22 cellular contexts compared by ENCODE assay signal in the genomic region with DNA sequence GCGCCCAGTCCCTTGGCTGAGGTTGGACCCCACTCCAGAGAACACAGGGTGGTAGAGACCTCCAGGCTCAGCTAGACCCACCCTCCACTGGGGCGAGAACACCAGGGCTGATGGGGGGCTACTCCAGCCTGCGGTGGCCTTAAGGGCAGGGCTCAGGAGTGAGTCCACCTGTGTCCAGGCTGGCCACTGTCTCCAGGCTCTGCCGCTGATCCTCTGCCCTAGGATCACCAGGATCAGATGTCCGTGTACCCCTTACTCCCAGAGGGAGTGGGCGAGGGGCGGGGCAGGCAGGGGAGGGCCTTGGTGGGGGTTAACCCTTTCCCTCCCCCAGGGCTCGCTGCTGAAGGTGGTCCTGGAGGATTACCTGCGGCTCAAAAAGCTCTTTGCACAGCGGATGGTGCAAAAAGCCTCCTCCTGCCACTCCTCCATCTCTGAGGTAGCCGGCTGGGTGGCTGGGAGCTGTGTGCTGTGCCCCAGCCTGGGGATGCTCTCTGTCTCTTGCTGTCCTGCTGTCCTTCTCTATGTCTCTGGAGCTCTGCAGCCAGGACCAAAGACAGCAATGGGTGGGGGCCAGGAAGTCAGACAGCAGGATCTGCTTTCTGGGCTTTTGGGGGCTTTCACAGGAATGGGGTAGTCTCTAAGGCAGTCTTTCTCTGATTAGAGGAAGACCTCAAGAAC. TPM values are rescaled to one million over a fixed set of nuclear protein-coding genes. Genes with fewer than 3 reads are reported as not detected.
DNase-seq lines count a peak whose midpoint lies in the region; ATAC-seq, FAIRE-seq and TF ChIP-seq lines count a peak whose summit lies in the region.
"Had no signal": no experiment of that assay in that cellular context is flagged by ENCODE, and none has a peak within 500 bp of the region (broad histone marks: within the 10 kb centered on the region; RNA-seq: fewer than 3 reads in every experiment).

No MANE protein-coding gene starts in this region.

- peaks cover 3% of the 10 kb centered on the region for H3K27me3 Mint-ChIP-seq in mesothelial cell of epicardium (ENCODE audit: low read depth)
- H3K27me3 Mint-ChIP-seq: activated B cell treated with CpG ODN at 0.5 μM for 24 hours; dendritic cell treated with granulocyte-macrophage colony-stimulating factor and Interleukin-4, amounts not matched to agents 40 ng/mL and 50 ng/mL, for 4 days; stimulated activated naive CD8-positive, alpha-beta T cell treated with anti-CD3 and anti-CD28 coated beads, Interleukin-15, Interleukin-2, amounts not matched to agents 100 ng/mL and 50 ng/mL, for 24 hours had no signal

- TF ChIP-seq RAD21 in GM12878 (IDR thresholded peaks at IDR 0.05; ENCODE audit: insufficient read depth, low read depth, low read length): no peak

- SMC1A ChIA-PET in GM12878 (lab: Charles Lee; ENCODE audit: uncharacterized antibody, unreplicated experiment): interaction anchor here (1.2 to 2.4 kb wide), 5 partner anchors 33 to 493 kb away, joined by 4 to 9 read pairs (median 6); a partner anchor contains a TSS

- FAIRE-seq in GM12878 (lab: Jason Lieb, UNC): no peak
- FAIRE-seq: bronchial epithelial cell, RCC 7860 had no signal

- H3K4me1 ChIP-seq in GM12878 (ENCODE audit: control insufficient read depth, insufficient read depth, low read length): peaks cover 3% of the 10 kb centered on the region; the same call in 1 of the 2 replicates
- H3K4me1 ChIP-seq in upper lobe of right lung: no peaks in the 10 kb centered on the region

- H3K36me3 ChIP-seq in GM12878 (ENCODE audit: control insufficient read depth in 2 of 2, insufficient read depth in 2 of 2, low read length in 1 of 2) (peaks cover 0 to 19% of the 10 kb centered on the region in 2 experiments; a peak in 3 of 4 replicates), upper lobe of right lung (peaks cover 30% of the 10 kb centered on the region)

- 83% methylated on average over 11 of the region's 11 CpGs for WGBS in GM12878 (ENCODE audit: insufficient coverage, insufficient replicate concordance, low lambda C conversion rate, missing lambda C conversion rate)

- no peaks in the 10 kb centered on the region for H3K9me3 Mint-ChIP-seq in mesothelial cell of epicardium
- H3K9me3 Mint-ChIP-seq: activated B cell treated with CpG ODN at 0.5 μM for 24 hours; dendritic cell treated with granulocyte-macrophage colony-stimulating factor and Interleukin-4, amounts not matched to agents 40 ng/mL and 50 ng/mL, for 4 days; nephron; stimulated activated naive CD8-positive, alpha-beta T cell treated with anti-CD3 and anti-CD28 coated beads, Interleukin-15, Interleukin-2, amounts not matched to agents 100 ng/mL and 50 ng/mL, for 24 hours had no signal

- no peak overlapping the region for H3K4me2 ChIP-seq in GM12878 (ENCODE audit: control insufficient read depth, insufficient read depth)

- DNase-seq in Right ventricle myocardium superior (no peak), cardiac septum (ENCODE audit: low spot score) (no peak), GM12878 (ENCODE audit: low read depth, low spot score) (no peak), mesothelial cell of epicardium (ENCODE audit: low spot score in 2 of 2, unreplicated experiment in 2 of 2) (no peak), upper lobe of right lung (no peak), NCI-H146 (lab: John Stamatoyannopoulos, UW) (no peak)
- DNase-seq in central memory CD4-positive, alpha-beta T cell: no peak
- DNase-seq: activated B cell treated with CpG ODN at 0.5 μM for 24 hours; activated CD4-positive, alpha-beta T cell treated with anti-CD3 and anti-CD28 coated beads, Interleukin-2, amount 50 U/mL, for 48 hours; NCI-H446; NK-92 treated with Interleukin-12 subunit alpha and Interleukin-12 subunit beta, amount 100 ng/mL, for 24 hours; stimulated activated CD4-positive, alpha-beta T cell treated with anti-CD3 and anti-CD28 coated beads, Interleukin-4, amount 100 ng/mL, for 4 hours; T-helper 9 cell; transverse colon had no signal

- H4K20me1 ChIP-seq in GM12878 (ENCODE audit: control insufficient read depth, insufficient read depth): no peaks in the 10 kb centered on the region

- peak; percentile 52; the same call in 1 of the 2 replicates for TF ChIP-seq POLR2A in GM12878 (IDR thresholded peaks at IDR 0.05; ENCODE audit: low read depth, low read length)

- POLR2A ChIA-PET in GM12878 (lab: Charles Lee): interaction anchor here (1.0 to 1.5 kb wide), 2 partner anchors 23 to 104 kb away, joined by 3 to 4 read pairs; no protein-coding TSS in a partner anchor

- TF ChIP-seq CTCF in GM12878 (IDR thresholded peaks at IDR 0.05 in 2 of 3, conservative IDR thresholded peaks at IDR 0.05 in 1 of 3; ENCODE audit: control insufficient read depth in 2 of 3, extremely low read depth in 1 of 3, insufficient read depth in 1 of 3, low read depth in 3 of 3, low read length in 3 of 3) (no peak), mesothelial cell of epicardium (IDR thresholded peaks at IDR 0.05; ENCODE audit: unreplicated experiment) (no peak), upper lobe of right lung (IDR thresholded peaks at IDR 0.05) (no peak)

- RAD21 ChIA-PET in GM12878 (lab: Charles Lee; ENCODE audit: unreplicated experiment): interaction anchor here (0.7 to 2.4 kb wide), 5 partner anchors 18 to 441 kb away, joined by 3 to 18 read pairs (median 6); a partner anchor contains a TSS

- H3K4me3 ChIP-seq in GM12878 (no peak overlapping the region), upper lobe of right lung (no peak overlapping the region)
- H3K4me3 ChIP-seq: adrenal gland, transverse colon had no signal

- peaks cover 10% of the 10 kb centered on the region for H3K4me1 Mint-ChIP-seq in mesothelial cell of epicardium
- H3K4me1 Mint-ChIP-seq: nephron had no signal

- no peak overlapping the region for H3K4me3 Mint-ChIP-seq in mesothelial cell of epicardium
- H3K4me3 Mint-ChIP-seq: activated B cell treated with CpG ODN at 0.5 μM for 24 hours; dendritic cell treated with granulocyte-macrophage colony-stimulating factor and Interleukin-4, amounts not matched to agents 40 ng/mL and 50 ng/mL, for 4 days; nephron; stimulated activated naive CD8-positive, alpha-beta T cell treated with anti-CD3 and anti-CD28 coated beads, Interleukin-15, Interleukin-2, amounts not matched to agents 100 ng/mL and 50 ng/mL, for 24 hours had no signal

- H3K36me3 Mint-ChIP-seq in mesothelial cell of epicardium: peaks cover 18% of the 10 kb centered on the region

- no TSS peak for BruUV-seq in GM12878 (replicated peaks; lab: Mats Ljungman, UMichigan)

- intact Hi-C loops in Right ventricle myocardium superior (cut with DNase I) (loop anchor here (5.0 kb wide), 1 partner anchor 496 kb away; a partner anchor contains a TSS), cardiac septum (cut with DNase I) (loop anchor here (1.0 to 10.0 kb wide), 3 partner anchors 238 to 496 kb away; a partner anchor contains a TSS), GM12878 (cut with micrococcal nuclease; ENCODE audit: unreplicated experiment) (loop anchor here (1.0 to 5.0 kb wide), 3 partner anchors 87 to 494 kb away; a partner anchor contains a TSS), upper lobe of right lung (cut with DNase I) (loop anchor here (10.0 kb wide), 1 partner anchor 428 kb away; no protein-coding TSS in a partner anchor)

- TF ChIP-seq EP300 in GM12878 (IDR thresholded peaks at IDR 0.05; ENCODE audit: borderline replicate concordance in 1 of 2, control insufficient read depth in 1 of 2, low read depth in 2 of 2, low read length in 2 of 2): no peak

- H2AFZ ChIP-seq in GM12878 (ENCODE audit: control insufficient read depth, low read depth, low read length): no peak overlapping the region

- in situ Hi-C loops in GM12878 (cut with MboI): loop anchor here (5.0 kb wide), 1 partner anchor 501 kb away; no protein-coding TSS in a partner anchor

- H3K9me3 ChIP-seq in GM12878 (replicated peaks; ENCODE audit: control insufficient read depth, insufficient read depth, low read length) (no peaks in the 10 kb centered on the region), upper lobe of right lung (no peaks in the 10 kb centered on the region)
- H3K9me3 ChIP-seq: adrenal gland, transverse colon had no signal

- H3K9ac ChIP-seq in GM12878 (ENCODE audit: control insufficient read depth, insufficient read depth, low read length): no peak overlapping the region

- H3K27ac ChIP-seq in GM12878 (ENCODE audit: control insufficient read depth, insufficient read depth): no peak overlapping the region
- no peak overlapping the region for H3K27ac ChIP-seq in upper lobe of right lung
- H3K27ac ChIP-seq: adrenal gland, transverse colon had no signal

- peak; percentile 2 for ATAC-seq in Right ventricle myocardium superior (ENCODE audit: poor library complexity)
- no peak for ATAC-seq in GM12878
- ATAC-seq in upper lobe of right lung: peak; percentile 2
- ATAC-seq in HG03045 (IDR thresholded peaks at IDR 0.05; ENCODE audit: unreplicated experiment): no peak

- CTCF ChIA-PET in GM12878 (lab: Yijun Ruan, JAX): interaction anchor here (0.9 to 8.9 kb wide), 6 partner anchors 25 to 499 kb away, joined by 3 to 46 read pairs (median 3); no protein-coding TSS in a partner anchor

- H3K27ac Mint-ChIP-seq in mesothelial cell of epicardium: peak overlapping the region; percentile 50
- H3K27ac Mint-ChIP-seq: activated B cell treated with CpG ODN at 0.5 μM for 24 hours; nephron; stimulated activated naive CD8-positive, alpha-beta T cell treated with anti-CD3 and anti-CD28 coated beads, Interleukin-15, Interleukin-2, amounts not matched to agents 100 ng/mL and 50 ng/mL, for 24 hours had no signal

- H3K27me3 ChIP-seq in GM12878 (replicated peaks in 1 of 2; ENCODE audit: control insufficient read depth in 2 of 2, insufficient read depth in 2 of 2, low read length in 1 of 2) (no peaks in the 10 kb centered on the region), upper lobe of right lung (no peaks in the 10 kb centered on the region)
- H3K27me3 ChIP-seq: adrenal gland, transverse colon had no signal

- H3K79me2 ChIP-seq in GM12878 (ENCODE audit: control insufficient read depth, insufficient read depth, low read length): no peaks in the 10 kb centered on the region

RNA-seq across cellular contexts. Expression of a gene that starts 38.0 kb away (rescaled TPM):
- total RNA-seq in Right ventricle myocardium superior (1,816 TPM), cardiac septum (1,123 TPM), GM12878 (2014; rRNA removed) (287 and 299 TPM in 2 replicates), GM12878 (2014; rRNA removed; fragmentation: Illumina TruSeq; extraction: Trizol) (178 and 179 TPM in 2 replicates), GM12878 (2021) (336 and 346 TPM in 2 replicates), mesothelial cell of epicardium (554 to 574 TPM (median 557 TPM) in 3 replicates), upper lobe of right lung (1,464 TPM)
- total RNA-seq in GM12878 (2013; cell fraction: nucleolus; rRNA removed): 269 and 285 TPM in 2 replicates
- 193 TPM for polyA plus RNA-seq in GM12878 (2011; ENCODE audit: low read depth)
- polyA plus RNA-seq in GM12878 (2011; rRNA removed) (190 and 232 TPM in 2 replicates), GM12878 (2014; fragmentation: Illumina TruSeq; extraction: Trizol) (251 and 258 TPM in 2 replicates), GM12878 (2014; fragmentation: Nextera tagmentation; extraction: Ambion mirVana) (100 to 1,000 TPM; 280 to 312 TPM), GM12878 (2014; rRNA removed) (309 and 310 TPM in 2 replicates), GM12878 (2016; fragmentation: Nextera tagmentation; extraction: Ambion mirVana) (100 to 1,000 TPM; 275 to 291 TPM)
- 284 and 288 TPM in 2 replicates for polyA plus RNA-seq in GM12878 (2011; cell fraction: cytosol; rRNA removed)
- polyA plus RNA-seq in GM12878 (2011; cell fraction: nucleus; rRNA removed): 240 and 286 TPM in 2 replicates
- 258 and 314 TPM in 2 replicates for polyA plus RNA-seq in GM12878 (2012)
- 185 and 279 TPM in 2 replicates for polyA minus RNA-seq in GM12878 (2011; rRNA and poly(A)+ RNA removed)
- polyA minus RNA-seq in GM12878 (2011; cell fraction: cytosol; rRNA and poly(A)+ RNA removed): 85.0 and 93.7 TPM in 2 replicates
- polyA minus RNA-seq in GM12878 (2011; cell fraction: nucleus; rRNA and poly(A)+ RNA removed): 43.9 and 51.0 TPM in 2 replicates

RNA-seq across cellular contexts. Expression of a gene that starts 39.7 kb away (rescaled TPM):
- total RNA-seq in Right ventricle myocardium superior (116 TPM), cardiac septum (63.0 TPM), GM12878 (2014; rRNA removed) (8.6 and 14.7 TPM in 2 replicates), GM12878 (2014; rRNA removed; fragmentation: Illumina TruSeq; extraction: Trizol) (5.1 and 5.9 TPM in 2 replicates), GM12878 (2021) (12.1 and 12.5 TPM in 2 replicates), mesothelial cell of epicardium (8.0 to 9.1 TPM (median 8.7 TPM) in 3 replicates), upper lobe of right lung (128 TPM)
- 68.6 and 75.4 TPM in 2 replicates for total RNA-seq in GM12878 (2013; cell fraction: nucleolus; rRNA removed)
- polyA plus RNA-seq in GM12878 (2011; ENCODE audit: low read depth): 3.6 TPM
- polyA plus RNA-seq in GM12878 (2011; rRNA removed) (0.78 and 2.4 TPM in 2 replicates), GM12878 (2014; fragmentation: Illumina TruSeq; extraction: Trizol) (0.76 and 6.3 TPM in 2 replicates), GM12878 (2014; fragmentation: Nextera tagmentation; extraction: Ambion mirVana) (under 1 TPM; 0.19 to 0.24 TPM), GM12878 (2014; rRNA removed) (8.5 and 10.4 TPM in 2 replicates), GM12878 (2016; fragmentation: Nextera tagmentation; extraction: Ambion mirVana) (1 to 10 TPM; 7.0 to 9.2 TPM)
- polyA plus RNA-seq in GM12878 (2011; cell fraction: cytosol; rRNA removed): 2.7 and 3.3 TPM in 2 replicates
- polyA plus RNA-seq in GM12878 (2011; cell fraction: nucleus; rRNA removed): 5.1 and 6.0 TPM in 2 replicates
- polyA plus RNA-seq in GM12878 (2012): 9.2 and 12.0 TPM in 2 replicates
- polyA minus RNA-seq in GM12878 (2011; rRNA and poly(A)+ RNA removed): 2.6 and 5.9 TPM in 2 replicates
- 0.67 and 0.94 TPM in 2 replicates for polyA minus RNA-seq in GM12878 (2011; cell fraction: cytosol; rRNA and poly(A)+ RNA removed)
- polyA minus RNA-seq in GM12878 (2011; cell fraction: nucleus; rRNA and poly(A)+ RNA removed): 4.0 and 4.9 TPM in 2 replicates
- total RNA-seq: A673 had no signal

Comparison
In these comparisons a context has a peak if more than half of its experiments do, and no peak if none do; other contexts are left out.
1. ATAC-seq: peak in Right ventricle myocardium superior (single experiment) and upper lobe of right lung (single experiment); none in GM12878 (single experiment) and HG03045 (single experiment).